Comparison of ENCODE assay signal across 9 cellular contexts in genomic region chr11:57777969-57778317, GRCh38. TPM values are rescaled to one million over a fixed set of nuclear protein-coding genes. Genes with fewer than 3 reads are reported as not detected.
DNase-seq lines count a peak whose midpoint lies in the region; ATAC-seq and TF ChIP-seq lines count a peak whose summit lies in the region.
"Had no signal": no experiment of that assay in that cellular context is flagged by ENCODE, and none has a peak within 500 bp of the region (broad histone marks: within the 10 kb centered on the region; RNA-seq: fewer than 3 reads in every experiment).

No MANE protein-coding gene starts in this region.

- no peaks in the 10 kb centered on the region for H3K27me3 Mint-ChIP-seq in H9 (ENCODE audit: low read depth)
- H3K27me3 Mint-ChIP-seq in brain = no peaks in the 10 kb centered on the region
- H3K27me3 Mint-ChIP-seq in activated CD4-positive, alpha-beta T cell treated with anti-CD3 and anti-CD28 coated beads, Interleukin-2, amount 10 ng/mL, durations not matched to agents 24 days and 14 days = no peaks in the 10 kb centered on the region
- no peaks in the 10 kb centered on the region for H3K27me3 Mint-ChIP-seq in stimulated activated naive B cell treated with anti-CD40 and anti-IgM and Interleukin-4, amounts not matched to agents 10 μg/mL and 1 μg/mL and 100 μg/mL, for 72 hours
- H3K27me3 Mint-ChIP-seq: activated naive CD8-positive, alpha-beta T cell treated with anti-CD3 and anti-CD28 coated beads, Interleukin-2, amount 10 ng/mL, durations not matched to agents 7 days and 5 days had no signal

- H3K23me2 ChIP-seq in H9 (ENCODE audit: insufficient read length, low read depth, low read length, poor library complexity, severe bottlenecking) = no peaks in the 10 kb centered on the region

- H3K4me1 Mint-ChIP-seq in H9 = peaks cover 87 to 88% of the 10 kb centered on the region in 2 experiments
- peaks cover 97% of the 10 kb centered on the region for H3K4me1 Mint-ChIP-seq in brain
- H3K4me1 Mint-ChIP-seq in activated CD4-positive, alpha-beta T cell treated with anti-CD3 and anti-CD28 coated beads, Interleukin-2, amount 10 ng/mL, durations not matched to agents 24 days and 14 days = peaks cover 20% of the 10 kb centered on the region
- peaks cover 30 to 63% of the 10 kb centered on the region in 2 donors for H3K4me1 Mint-ChIP-seq in stimulated activated naive B cell treated with anti-CD40 and anti-IgM and Interleukin-4, amounts not matched to agents 10 μg/mL and 1 μg/mL and 100 μg/mL, for 72 hours

- peak overlapping the region; percentile 32 for H4K91ac ChIP-seq in H9 (ENCODE audit: insufficient read length, low read depth, low read length)

- TF ChIP-seq CTCF in H9 (conservative IDR thresholded peaks at IDR 0.05) = no peak
- no peak for TF ChIP-seq CTCF in brain (conservative IDR thresholded peaks at IDR 0.05)
- TF ChIP-seq CTCF in omental fat pad (IDR thresholded peaks at IDR 0.05) = no peak

- peak overlapping the region; percentile 35 to 69 for H3K4me3 Mint-ChIP-seq in H9
- H3K4me3 Mint-ChIP-seq in brain = peak overlapping the region; percentile 65 to 79 (median 78)
- no peak overlapping the region for H3K4me3 Mint-ChIP-seq in activated CD4-positive, alpha-beta T cell treated with anti-CD3 and anti-CD28 coated beads, Interleukin-2, amount 10 ng/mL, durations not matched to agents 24 days and 14 days
- H3K4me3 Mint-ChIP-seq in stimulated activated naive B cell treated with anti-CD40 and anti-IgM and Interleukin-4, amounts not matched to agents 10 μg/mL and 1 μg/mL and 100 μg/mL, for 72 hours = no peak overlapping the region
- H3K4me3 Mint-ChIP-seq: activated naive CD8-positive, alpha-beta T cell treated with anti-CD3 and anti-CD28 coated beads, Interleukin-2, amount 10 ng/mL, durations not matched to agents 7 days and 5 days had no signal

- H3K14ac ChIP-seq in H9 (ENCODE audit: insufficient read depth, low read length) = peak overlapping the region; percentile 59; the same call in 1 of the 2 replicates

- H3K27me3 ChIP-seq in H9 (ENCODE audit: insufficient read depth, low read length) (no peaks in the 10 kb centered on the region), skeletal muscle tissue (ENCODE audit: control insufficient read depth in 3 of 3, insufficient read depth in 3 of 3, low read length in 3 of 3) (no peaks in the 10 kb centered on the region)

- ATAC-seq in HG03460 (IDR thresholded peaks at IDR 0.05; ENCODE audit: unreplicated experiment) (no peak), omental fat pad (ENCODE audit: low FRiP score) (no peak)
- ATAC-seq in stimulated activated naive B cell treated with anti-CD40 and anti-IgM and Interleukin-4, amounts not matched to agents 10 μg/mL and 1 μg/mL and 100 μg/mL, for 72 hours (replicated peaks) = no peak

- H3K4me3 ChIP-seq in skeletal muscle tissue (ENCODE audit: low read length in 3 of 3) = peak overlapping the region; percentile 28 to 57 (median 42)

- H3K79me2 ChIP-seq in H9 (ENCODE audit: insufficient read depth, low read length) = peaks cover 43% of the 10 kb centered on the region; the same call in 1 of the 2 replicates

- no peak overlapping the region for H2BK20ac ChIP-seq in H9 (ENCODE audit: low read depth, low read length, poor library complexity, severe bottlenecking)

- no peak overlapping the region for H4K8ac ChIP-seq in H9 (replicated peaks; ENCODE audit: insufficient read length, low read depth, low read length)

- peak overlapping the region; percentile 88 for H3T11ph ChIP-seq in H9 (ENCODE audit: low read length)

- intact Hi-C loops in activated CD4-positive, alpha-beta T cell treated with anti-CD3 and anti-CD28 coated beads, Interleukin-2, amount 10 ng/mL, durations not matched to agents 24 days and 14 days (cut with micrococcal nuclease) = no loop called here

- peak overlapping the region; percentile 83 for H3K4ac ChIP-seq in H9 (ENCODE audit: low read depth, low read length)

- H4K5ac ChIP-seq in H9 (ENCODE audit: insufficient read length, low read depth, low read length) = peak overlapping the region; percentile 45

- H3K23ac ChIP-seq in H9 (ENCODE audit: insufficient read length, low read depth, low read length) = no peak overlapping the region

- H3K79me1 ChIP-seq in H9 (ENCODE audit: insufficient read depth, low read depth, low read length, poor library complexity, severe bottlenecking) = peaks cover 11% of the 10 kb centered on the region

- peak overlapping the region; percentile 18 for H2BK12ac ChIP-seq in H9 (ENCODE audit: insufficient read length, low read depth, low read length)

- H4K20me1 ChIP-seq in H9 (ENCODE audit: control insufficient read depth, insufficient read depth, insufficient read length) = no peaks in the 10 kb centered on the region

- H2BK120ac ChIP-seq in H9 (ENCODE audit: low read depth, low read length, poor library complexity, severe bottlenecking) = peak overlapping the region; percentile 24

- H2AFZ ChIP-seq in H9 (ENCODE audit: low read length) = no peak overlapping the region

- peak overlapping the region; percentile 97 for H3K27ac ChIP-seq in H9 (ENCODE audit: insufficient read length, low read depth, low read length)
- H3K27ac ChIP-seq in skeletal muscle tissue (ENCODE audit: low read depth, low read length) = peak overlapping the region; percentile 84

- H3K27ac Mint-ChIP-seq in H9 (peak overlapping the region; percentile 94 to 99 (median 99)), brain (peak overlapping the region; percentile 91 to 99 (median 96))
- H3K27ac Mint-ChIP-seq in activated CD4-positive, alpha-beta T cell treated with anti-CD3 and anti-CD28 coated beads, Interleukin-2, amount 10 ng/mL, durations not matched to agents 24 days and 14 days = no peak overlapping the region
- H3K27ac Mint-ChIP-seq in stimulated activated naive B cell treated with anti-CD40 and anti-IgM and Interleukin-4, amounts not matched to agents 10 μg/mL and 1 μg/mL and 100 μg/mL, for 72 hours = no peak overlapping the region
- H3K27ac Mint-ChIP-seq: activated naive CD8-positive, alpha-beta T cell treated with anti-CD3 and anti-CD28 coated beads, Interleukin-2, amount 10 ng/mL, durations not matched to agents 7 days and 5 days had no signal

- H3K36me3 ChIP-seq in skeletal muscle tissue (ENCODE audit: control insufficient read depth in 3 of 3, insufficient read depth in 3 of 3, low read length in 3 of 3) = peaks cover 0 to 2% (median 0%) of the 10 kb centered on the region in 3 donors

- no peaks in the 10 kb centered on the region for H3K9me3 ChIP-seq in H9 (ENCODE audit: control insufficient read depth, low read depth, low read length)
- H3K9me3 ChIP-seq in skeletal muscle tissue (ENCODE audit: control insufficient read depth in 3 of 3, low read length in 3 of 3) = no peaks in the 10 kb centered on the region

- H2BK5ac ChIP-seq in H9 (ENCODE audit: insufficient read length, low read length) = peak overlapping the region; percentile 6

- DNase-seq in H9 (no peak), kidney glomerular epithelial cell (lab: John Stamatoyannopoulos, UW) (peak; percentile 63), omental fat pad (ENCODE audit: low spot score) (no peak)
- DNase-seq in activated CD4-positive, alpha-beta T cell treated with anti-CD3 and anti-CD28 coated beads, Interleukin-2, amount 10 ng/mL, durations not matched to agents 24 days and 14 days = no peak
- no peak for DNase-seq in stimulated activated naive B cell treated with anti-CD40 and anti-IgM and Interleukin-4, amounts not matched to agents 10 μg/mL and 1 μg/mL and 100 μg/mL, for 72 hours
- DNase-seq: activated naive CD8-positive, alpha-beta T cell treated with anti-CD3 and anti-CD28 coated beads, Interleukin-2, amount 10 ng/mL, durations not matched to agents 7 days and 5 days had no signal

- no CpG with 5 or more reads among the region's 3 CpGs for WGBS in H9 (ENCODE audit: extremely low coverage, insufficient read length, low lambda C conversion rate)

- no peak overlapping the region for H2BK15ac ChIP-seq in H9 (ENCODE audit: low read depth, low read length)

- H3K18ac ChIP-seq in H9 (ENCODE audit: insufficient read length, low read depth, low read length) = peak overlapping the region; percentile 63

- H3K4me2 ChIP-seq in H9 (ENCODE audit: insufficient read depth, insufficient read length, low read length) = peak overlapping the region; percentile 31

- H3K4me1 ChIP-seq in H9 (ENCODE audit: insufficient read depth, low read length) (peaks cover 27% of the 10 kb centered on the region), skeletal muscle tissue (ENCODE audit: control insufficient read depth in 3 of 3, insufficient read depth in 3 of 3, low read length in 3 of 3) (peaks cover 64 to 77% (median 65%) of the 10 kb centered on the region in 3 donors)

- peaks cover 0 to 11% (median 7%) of the 10 kb centered on the region in 3 experiments; a peak in 3 of 7 replicates for H3K36me3 Mint-ChIP-seq in H9 (ENCODE audit: insufficient read depth in 1 of 3, low read depth in 3 of 3)
- peaks cover 34% of the 10 kb centered on the region for H3K36me3 Mint-ChIP-seq in brain
- peaks cover 6% of the 10 kb centered on the region for H3K36me3 Mint-ChIP-seq in activated CD4-positive, alpha-beta T cell treated with anti-CD3 and anti-CD28 coated beads, Interleukin-2, amount 10 ng/mL, durations not matched to agents 24 days and 14 days (ENCODE audit: low read depth)
- peaks cover 22 to 38% of the 10 kb centered on the region in 2 donors for H3K36me3 Mint-ChIP-seq in stimulated activated naive B cell treated with anti-CD40 and anti-IgM and Interleukin-4, amounts not matched to agents 10 μg/mL and 1 μg/mL and 100 μg/mL, for 72 hours

- no peak overlapping the region for H3K56ac ChIP-seq in H9 (ENCODE audit: insufficient read length, low read depth, low read length)

- H3K9me3 Mint-ChIP-seq in H9 (no peaks in the 10 kb centered on the region), brain (no peaks in the 10 kb centered on the region)
- no peaks in the 10 kb centered on the region for H3K9me3 Mint-ChIP-seq in activated CD4-positive, alpha-beta T cell treated with anti-CD3 and anti-CD28 coated beads, Interleukin-2, amount 10 ng/mL, durations not matched to agents 24 days and 14 days
- no peaks in the 10 kb centered on the region for H3K9me3 Mint-ChIP-seq in stimulated activated naive B cell treated with anti-CD40 and anti-IgM and Interleukin-4, amounts not matched to agents 10 μg/mL and 1 μg/mL and 100 μg/mL, for 72 hours
- H3K9me3 Mint-ChIP-seq: activated naive CD8-positive, alpha-beta T cell treated with anti-CD3 and anti-CD28 coated beads, Interleukin-2, amount 10 ng/mL, durations not matched to agents 7 days and 5 days had no signal

- H2AK5ac ChIP-seq in H9 (ENCODE audit: insufficient read length, low read length) = no peak overlapping the region

- H3K9ac ChIP-seq in H9 (ENCODE audit: extremely low read depth, insufficient read length, low read length) = peak overlapping the region; percentile 20
- H3K9ac ChIP-seq in skeletal muscle tissue (ENCODE audit: low read depth in 1 of 3, low read length in 3 of 3) = peak overlapping the region in 2 of 3 donors; percentile 40 to 69

RNA-seq across cellular contexts. Expression of gene CTNND1, which starts 16.3 kb away (rescaled TPM):
- total RNA-seq in H9 (2021) (164 and 166 TPM in 2 replicates), skeletal muscle tissue (121 TPM), omental fat pad (100 to 1,000 TPM in 2 of 4 donors, 10 to 100 TPM in 2; 85.5 to 174 (median 105) TPM)
- 79.0 TPM for polyA plus RNA-seq in brain (ENCODE audit: insufficient read depth, low read depth, low replicate concordance)
- 4.9 and 6.0 TPM in 2 replicates for total RNA-seq in activated CD4-positive, alpha-beta T cell treated with anti-CD3 and anti-CD28 coated beads, Interleukin-2, amount 10 ng/mL, durations not matched to agents 24 days and 14 days

RNA-seq across cellular contexts. Expression of gene BTBD18, which starts 26.3 kb away (rescaled TPM):
- total RNA-seq in H9 (2021) = not detected in 2 replicates
- not detected for polyA plus RNA-seq in brain (ENCODE audit: insufficient read depth, low read depth, low replicate concordance)
- not detected for total RNA-seq in skeletal muscle tissue
- not detected in 2 replicates for total RNA-seq in activated CD4-positive, alpha-beta T cell treated with anti-CD3 and anti-CD28 coated beads, Interleukin-2, amount 10 ng/mL, durations not matched to agents 24 days and 14 days
- not detected for total RNA-seq in omental fat pad
- total RNA-seq: activated naive CD8-positive, alpha-beta T cell treated with anti-CD3 and anti-CD28 coated beads, Interleukin-2, amount 10 ng/mL, durations not matched to agents 7 days and 5 days had no signal

RNA-seq across cellular contexts. Expression of gene SELENOH, which starts 36.7 kb away (rescaled TPM):
- total RNA-seq in H9 (2021) = 251 and 271 TPM in 2 replicates
- 134 TPM for polyA plus RNA-seq in brain (ENCODE audit: insufficient read depth, low read depth, low replicate concordance)
- 61.1 TPM for total RNA-seq in skeletal muscle tissue
- total RNA-seq in activated CD4-positive, alpha-beta T cell treated with anti-CD3 and anti-CD28 coated beads, Interleukin-2, amount 10 ng/mL, durations not matched to agents 24 days and 14 days = 211 and 216 TPM in 2 replicates
- 100 to 1,000 TPM; 101 to 123 (median 113) TPM for total RNA-seq in omental fat pad

Comparison
In these comparisons a context has a peak if more than half of its experiments do, and no peak if none do; other contexts are left out.
1. H3K27ac Mint-ChIP-seq: peak in H9 (3 of 3) and brain (5 of 5); none in activated CD4-positive, alpha-beta T cell treated with anti-CD3 and anti-CD28 coated beads, Interleukin-2, amount 10 ng/mL, durations not matched to agents 24 days and 14 days (single experiment) and stimulated activated naive B cell treated with anti-CD40 and anti-IgM and Interleukin-4, amounts not matched to agents 10 μg/mL and 1 μg/mL and 100 μg/mL, for 72 hours (single experiment).
2. H3K4me3 Mint-ChIP-seq: peak in H9 (2 of 2) and brain (5 of 5); none in activated CD4-positive, alpha-beta T cell treated with anti-CD3 and anti-CD28 coated beads, Interleukin-2, amount 10 ng/mL, durations not matched to agents 24 days and 14 days (single experiment) and stimulated activated naive B cell treated with anti-CD40 and anti-IgM and Interleukin-4, amounts not matched to agents 10 μg/mL and 1 μg/mL and 100 μg/mL, for 72 hours (0 of 2).
3. RNA of gene CTNND1, which starts 16.3 kb away (total RNA-seq): 164 to 166 TPM in H9, 121 TPM in skeletal muscle tissue (single experiment) and 85.5 to 174 TPM in omental fat pad; 4.9 to 6.0 TPM in activated CD4-positive, alpha-beta T cell treated with anti-CD3 and anti-CD28 coated beads, Interleukin-2, amount 10 ng/mL, durations not matched to agents 24 days and 14 days; every median in the first group is over 10 times any median in the second.